Comparison of ENCODE assay signal across 29 cellular contexts in the genomic region with DNA sequence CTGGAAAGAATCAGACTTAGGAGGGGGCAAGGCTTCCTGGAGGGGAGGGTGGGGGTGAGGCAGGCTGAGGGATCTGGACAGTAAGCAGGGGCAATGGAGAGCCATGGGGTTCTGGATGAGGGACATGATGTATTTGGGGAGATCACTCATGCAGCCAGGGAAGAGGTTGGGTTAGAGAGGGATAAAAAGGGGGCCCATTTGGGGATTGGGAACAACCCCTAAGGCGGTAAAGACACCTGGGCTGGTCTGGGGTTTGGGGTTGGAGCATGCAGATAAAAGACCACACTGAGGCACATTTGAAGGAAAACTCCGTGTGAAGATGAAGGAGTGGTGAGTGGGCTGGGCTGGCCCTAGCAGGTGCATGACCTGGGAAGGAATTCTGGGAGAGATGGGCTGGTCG.
"Had no signal": no experiment of that assay in that cellular context is flagged by ENCODE, and none has a peak within 500 bp of the region (broad histone marks: within the 10 kb centered on the region; RNA-seq: fewer than 3 reads in every experiment).

No MANE protein-coding gene starts in this region.

- ATAC-seq: activated CD8-positive, alpha-beta T cell treated with anti-CD3 and anti-CD28 coated beads for 36 hours; activated naive CD8-positive, alpha-beta T cell treated with anti-CD3 and anti-CD28 coated beads, Interleukin-2, amount 50 U/mL, for 24 hours; activated T-cell treated with anti-CD3 and anti-CD28 coated beads, Interleukin-2, amount 50 U/mL, for 4 hours had no signal

- H3K36me3 ChIP-seq: WERI-Rb-1 had no signal

- H3K27ac ChIP-seq: KMS-11, PC-9, WERI-Rb-1 had no signal

- H3K4me3 ChIP-seq: PC-9 had no signal

- DNase-seq: activated CD4-positive, alpha-beta T cell treated with anti-CD3 and anti-CD28 coated beads for 1 hour; activated CD4-positive, alpha-beta T cell treated with anti-CD3 and anti-CD28 coated beads for 48 hours; activated CD4-positive, CD25-positive, alpha-beta regulatory T cell; activated CD8-positive, alpha-beta memory T cell treated with anti-CD3 and anti-CD28 coated beads, Interleukin-2, amount 50 U/mL, for 4 hours; activated CD8-positive, alpha-beta T cell treated with anti-CD3 and anti-CD28 coated beads for 36 hours; activated gamma-delta T cell treated with Interleukin-2 at 50 U/mL for 16 hours; activated naive CD4-positive, alpha-beta T cell treated with anti-CD3 and anti-CD28 coated beads, Interleukin-2, amount 10 ng/mL, durations not matched to agents 7 days and 5 days; activated naive CD8-positive, alpha-beta T cell treated with anti-CD3 and anti-CD28 coated beads, Interleukin-2, amount 50 U/mL, for 24 hours; activated T-cell treated with anti-CD3 and anti-CD28 coated beads for 4 hours; activated T-cell treated with anti-CD3 and anti-CD28 coated beads, Interleukin-2, amount 50 U/mL, for 4 hours; anterior cingulate cortex; caudate nucleus; NCI-H1092 treated with DMSO at 0.1 percent for 48 hours; NCI-H1417; NCI-H146; NCI-H187; NCI-H2029 treated with DMSO at 0.1 percent for 48 hours; NCI-H2107; NCI-H2171; NCI-H510A; NCI-H526; NCI-H748 treated with DMSO at 0.1 percent for 48 hours; NK-92 treated with Interleukin-12 subunit alpha and Interleukin-12 subunit beta, amount 100 ng/mL, for 24 hours; PC-9; Right ventricle myocardium superior; SW 1271; T1000 had no signal
